19 cellular contexts compared by ENCODE assay signal in genomic region chr1:44270666-44271628, GRCh38. TPM values are rescaled to one million over a fixed set of nuclear protein-coding genes. Genes with fewer than 3 reads are reported as not detected.
DNase-seq lines count a peak whose midpoint lies in the region; TF ChIP-seq lines count a peak whose summit lies in the region.
"Had no signal": no experiment of that assay in that cellular context is flagged by ENCODE, and none has a peak within 500 bp of the region (broad histone marks: within the 10 kb centered on the region; RNA-seq: fewer than 3 reads in every experiment).

No MANE protein-coding gene starts in this region.

- TF ChIP-seq CTCF in dorsolateral prefrontal cortex (IDR thresholded peaks at IDR 0.05 in 54 of 56, conservative IDR thresholded peaks at IDR 0.05 in 2 of 56; ENCODE audit: low read depth in 1 of 56, partially characterized antibody in 56 of 56) (no peak), adrenal gland (IDR thresholded peaks at IDR 0.05) (no peak)

- peak overlapping the region in 45 of 59 donors; percentile 1 to 84 (median 53) for H3K27ac ChIP-seq in dorsolateral prefrontal cortex
- no peak overlapping the region for H3K27ac ChIP-seq in adrenal gland
- H3K27ac ChIP-seq: psoas muscle, skin epidermis had no signal

- H3K4me1 ChIP-seq in adrenal gland (replicated peaks in 1 of 2) = peaks cover under 1 to 8% of the 10 kb centered on the region in 2 donors
- H3K4me1 ChIP-seq: BE2C had no signal

- H3K27me3 ChIP-seq in dorsolateral prefrontal cortex (no peaks in the 10 kb centered on the region), adrenal gland (no peaks in the 10 kb centered on the region)
- H3K27me3 ChIP-seq: BE2C had no signal

- intact Hi-C loops in dorsolateral prefrontal cortex (cut with DNase I) (no loop called here), posterior vena cava (cut with DNase I) (no loop called here), adrenal gland (cut with DNase I) (no loop called here)

- TF ChIP-seq POLR2A in adrenal gland (IDR thresholded peaks at IDR 0.05) = no peak

- H3K4me3 ChIP-seq in dorsolateral prefrontal cortex (no peak overlapping the region), adrenal gland (no peak overlapping the region)
- H3K4me3 ChIP-seq: psoas muscle, skin epidermis had no signal

- DNase-seq in DMS153 treated with DMSO at 0.1 percent for 48 hours (lab: John Stamatoyannopoulos, UW; ENCODE audit: unreplicated experiment) (peak; percentile 43), NCI-H2029 (lab: John Stamatoyannopoulos, UW) (peak; percentile 81), dorsolateral prefrontal cortex (peak in 6 of 10 donors; percentile 27 to 70 (median 62)), occipital lobe (lab: John Stamatoyannopoulos, UW) (peak; percentile 46), posterior vena cava (ENCODE audit: low spot score) (no peak), SHP77 (lab: John Stamatoyannopoulos, UW) (no peak), NCI-H1105 treated with DMSO at 0.1 percent for 48 hours (lab: John Stamatoyannopoulos, UW) (no peak), adrenal gland (no peak)
- DNase-seq: activated CD4-positive, alpha-beta T cell treated with anti-CD3 and anti-CD28 coated beads for 36 hours; activated CD8-positive, alpha-beta memory T cell treated with anti-CD3 and anti-CD28 coated beads, Interleukin-2, amount 50 U/mL, for 4 hours; activated gamma-delta T cell; aorta; BE2C; foreskin melanocyte; mesenchymal stem cell; NCI-H1417 treated with DMSO at 0.1 percent for 48 hours; psoas muscle; stimulated activated CD4-positive, alpha-beta T cell treated with anti-CD3 and anti-CD28 coated beads, Interleukin-4, amount 100 ng/mL, for 24 hours had no signal

- 80 to 94% (median 86%) methylated on average over 5 to 6 of the region's 6 CpGs for WGBS in adrenal gland, 4 donors

- no peaks in the 10 kb centered on the region for H3K36me3 ChIP-seq in adrenal gland (replicated peaks in 1 of 2)
- H3K36me3 ChIP-seq: BE2C had no signal

- H3K9me3 ChIP-seq in adrenal gland (replicated peaks in 1 of 3) = no peaks in the 10 kb centered on the region
- H3K9me3 ChIP-seq: BE2C, psoas muscle had no signal

RNA-seq across cellular contexts. Expression of gene DMAP1, which starts 57.7 kb away (rescaled TPM):
- total RNA-seq in dorsolateral prefrontal cortex (10 to 100 TPM; 46.6 to 81.3 (median 59.7) TPM), occipital lobe (31.5 TPM), posterior vena cava (10 to 100 TPM; 18.5 to 23.6 TPM), adrenal gland (100 to 1,000 TPM in 2 of 8 donors, 10 to 100 TPM in 6; 62.4 to 229 (median 77.7) TPM)
- polyA plus RNA-seq in adrenal gland = 100 to 1,000 TPM; 118 to 145 (median 142) TPM

Comparison
In these comparisons a context has a peak if more than half of its experiments do, and no peak if none do; other contexts are left out.
1. DNase-seq: peak in DMS153 treated with DMSO at 0.1 percent for 48 hours (single experiment), NCI-H2029 (single experiment), dorsolateral prefrontal cortex (6 of 10) and occipital lobe (single experiment); none in posterior vena cava (single experiment), SHP77 (0 of 2), NCI-H1105 treated with DMSO at 0.1 percent for 48 hours (single experiment) and adrenal gland (0 of 7).
2. H3K27ac ChIP-seq: peak in dorsolateral prefrontal cortex (45 of 59); none in adrenal gland (0 of 5).